In the genomic region with DNA sequence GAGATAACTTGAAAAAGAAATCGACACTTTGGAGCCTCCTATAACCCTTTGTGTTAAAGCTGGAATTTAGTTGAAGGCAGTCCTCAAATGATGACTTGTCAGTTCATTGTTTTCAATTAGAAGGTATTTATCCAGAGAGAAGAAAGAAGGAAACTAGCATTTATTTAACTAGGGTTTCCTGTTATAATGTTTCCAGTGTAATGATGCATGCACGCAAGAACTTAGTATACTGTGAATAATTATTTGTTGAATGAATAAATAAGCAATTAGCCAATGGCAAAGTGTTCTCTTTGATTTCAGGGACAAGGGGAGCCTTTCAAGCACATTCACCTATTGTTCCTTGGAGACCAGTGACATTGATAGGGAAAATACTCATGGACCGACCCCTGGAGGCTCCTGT, we compare ENCODE assay signal across 17 cellular contexts.
"Had no signal": no experiment of that assay in that cellular context is flagged by ENCODE, and none has a peak within 500 bp of the region (broad histone marks: within the 10 kb centered on the region; RNA-seq: fewer than 3 reads in every experiment).

No MANE protein-coding gene starts in this region.

- H3K4me1 ChIP-seq: heart left ventricle, thyroid gland had no signal

- H3K9me3 ChIP-seq: heart left ventricle, pancreas, thyroid gland had no signal

- H3K4me3 ChIP-seq: heart left ventricle, lung, pancreas, thyroid gland had no signal

- H3K27ac ChIP-seq: heart left ventricle, thyroid gland had no signal

- H3K27me3 ChIP-seq: heart left ventricle, pancreas, thyroid gland had no signal

- ATAC-seq: activated CD8-positive, alpha-beta T cell treated with anti-CD3 and anti-CD28 coated beads, Interleukin-2, amount 10 ng/mL, durations not matched to agents 7 days and 5 days; activated naive CD4-positive, alpha-beta T cell treated with anti-CD3 and anti-CD28 coated beads, Interleukin-2, amount 50 U/mL, for 72 hours; heart left ventricle; stimulated activated effector memory CD8-positive, alpha-beta T cell treated with anti-CD3 and anti-CD28 coated beads, Interleukin-12 subunit alpha, Interleukin-12 subunit beta, amount 100 ng/mL, for 72 hours had no signal

- H3K36me3 ChIP-seq: heart left ventricle, pancreas, thyroid gland had no signal

- DNase-seq: activated CD4-positive, alpha-beta T cell treated with anti-CD3 and anti-CD28 coated beads, Interleukin-2, amount 10 ng/mL, durations not matched to agents 24 days and 14 days; activated CD4-positive, CD25-positive, alpha-beta regulatory T cell; activated CD8-positive, alpha-beta memory T cell treated with anti-CD3 and anti-CD28 coated beads, Interleukin-2, amount 50 U/mL, for 4 hours; activated CD8-positive, alpha-beta T cell treated with anti-CD3 and anti-CD28 coated beads, Interleukin-2, amount 10 ng/mL, durations not matched to agents 7 days and 5 days; activated gamma-delta T cell; activated T-cell treated with anti-CD3 and anti-CD28 coated beads, Interleukin-2, amount 50 U/mL, for 48 hours; caudate nucleus; heart left ventricle; midbrain; naive B cell; pancreas; thyroid gland had no signal

- FAIRE-seq: colon, frontal cortex, pancreas had no signal
